Comparison of ENCODE assay signal across 8 cellular contexts in the genomic region with DNA sequence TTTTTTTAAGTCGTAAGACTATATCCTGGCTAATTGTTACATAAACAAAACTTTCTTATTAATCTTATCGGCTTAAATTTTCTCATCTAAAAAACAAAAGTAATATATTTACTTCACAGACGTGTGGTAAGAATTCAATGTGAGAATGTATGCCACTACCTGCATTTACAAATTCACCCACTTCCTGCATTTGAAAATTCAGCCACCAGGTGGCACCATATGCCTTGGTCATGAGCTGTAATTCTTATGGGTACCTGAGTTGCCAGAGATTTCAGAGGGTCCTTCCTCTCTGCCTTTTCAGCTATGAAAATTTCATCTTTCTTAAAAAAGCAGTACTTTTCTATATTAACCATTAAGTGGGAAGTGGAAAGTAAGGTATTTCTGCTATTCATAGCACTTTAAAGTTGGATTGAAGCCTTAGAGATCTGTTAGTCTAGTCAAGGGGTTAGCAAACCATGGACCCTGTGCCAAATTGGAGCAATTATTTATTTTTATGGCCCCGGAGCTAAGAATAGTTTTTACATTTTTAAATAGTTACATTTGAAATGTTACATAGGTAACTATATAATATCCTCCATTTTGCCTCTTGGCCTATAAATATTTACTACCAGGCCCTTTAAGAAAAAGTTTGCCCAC.
DNase-seq lines count a peak whose midpoint lies in the region; ATAC-seq and TF ChIP-seq lines count a peak whose summit lies in the region.

No MANE protein-coding gene starts in this region.

- no peak overlapping the region for H3K27ac Mint-ChIP-seq in activated naive CD8-positive, alpha-beta T cell treated with anti-CD3 and anti-CD28 coated beads, Interleukin-2, amount 50 U/mL, for 24 hours

- DNase-seq in ELR (ENCODE audit: low read depth) (peak; percentile 63), SW480 (ENCODE audit: low spot score) (peak; percentile 53), heart left ventricle (peak; percentile 41 to 55 (median 49)), retina (peak; percentile 50)
- peak; percentile 78 for DNase-seq in activated naive CD8-positive, alpha-beta T cell treated with anti-CD3 and anti-CD28 coated beads, Interleukin-2, amount 50 U/mL, for 24 hours

- no peak overlapping the region for H3K4me3 Mint-ChIP-seq in activated naive CD8-positive, alpha-beta T cell treated with anti-CD3 and anti-CD28 coated beads, Interleukin-2, amount 50 U/mL, for 24 hours

- TF ChIP-seq CTCF in LNCAP (IDR thresholded peaks at IDR 0.05) (peak; percentile 90), heart left ventricle (IDR thresholded peaks at IDR 0.05) (peak; percentile 77 to 93 (median 89))

- H3K27me3 ChIP-seq in heart left ventricle = no peaks in the 10 kb centered on the region

- H3K4me1 ChIP-seq in heart left ventricle = no peaks in the 10 kb centered on the region

- intact Hi-C loops in heart left ventricle (cut with DNase I) = loop anchor here in 7 of 10 donors (1.0 to 5.0 kb wide), 4 partner anchors 32 to 466 kb away; no protein-coding TSS in a partner anchor

- H3K36me3 ChIP-seq in heart left ventricle = peaks cover 0 to 30% (median 0%) of the 10 kb centered on the region in 9 donors

- H3K27me3 Mint-ChIP-seq in activated naive CD8-positive, alpha-beta T cell treated with anti-CD3 and anti-CD28 coated beads, Interleukin-2, amount 50 U/mL, for 24 hours = peaks cover 2% of the 10 kb centered on the region

- H3K36me3 Mint-ChIP-seq in activated naive CD8-positive, alpha-beta T cell treated with anti-CD3 and anti-CD28 coated beads, Interleukin-2, amount 50 U/mL, for 24 hours (ENCODE audit: low read depth) = no peaks in the 10 kb centered on the region

- no peak overlapping the region for H3K4me3 ChIP-seq in heart left ventricle

- no peaks in the 10 kb centered on the region for H3K4me1 Mint-ChIP-seq in activated naive CD8-positive, alpha-beta T cell treated with anti-CD3 and anti-CD28 coated beads, Interleukin-2, amount 50 U/mL, for 24 hours

- 37 to 45% (median 41%) methylated on average over 4 of the region's 4 CpGs for WGBS in heart left ventricle, 4 donors

- no peak overlapping the region for H3K27ac ChIP-seq in heart left ventricle

- no peak for ATAC-seq in activated naive CD8-positive, alpha-beta T cell treated with anti-CD3 and anti-CD28 coated beads, Interleukin-2, amount 50 U/mL, for 24 hours
- ATAC-seq in heart left ventricle = no peak
- no peak for ATAC-seq in GM18520 (IDR thresholded peaks at IDR 0.05; ENCODE audit: unreplicated experiment)
- no peak for ATAC-seq in GM18519 (IDR thresholded peaks at IDR 0.05; ENCODE audit: low FRiP score, unreplicated experiment)

- no peaks in the 10 kb centered on the region for H3K9me3 Mint-ChIP-seq in activated naive CD8-positive, alpha-beta T cell treated with anti-CD3 and anti-CD28 coated beads, Interleukin-2, amount 50 U/mL, for 24 hours

- TF ChIP-seq POLR2A in heart left ventricle (IDR thresholded peaks at IDR 0.05) = no peak

- no peaks in the 10 kb centered on the region for H3K9me3 ChIP-seq in heart left ventricle
